Comparison of ENCODE assay signal across 1 cellular context in genomic region chr3:114508976-114509375, GRCh38.
TF ChIP-seq lines count a peak whose summit lies in the region.

No MANE protein-coding gene starts in this region.

TF ChIP-seq in GM23338, 12 proteins besides CTCF, POLR2A, EP300 and RAD21 (continued from another document):
- TF ChIP-seq ZNF462 (CRISPR knock-in tag; IDR thresholded peaks at IDR 0.05) (no peak), ZNF331 (CRISPR knock-in tag; IDR thresholded peaks at IDR 0.05; ENCODE audit: low read depth) (no peak)
